10 cellular contexts compared by ENCODE assay signal in the genomic region with DNA sequence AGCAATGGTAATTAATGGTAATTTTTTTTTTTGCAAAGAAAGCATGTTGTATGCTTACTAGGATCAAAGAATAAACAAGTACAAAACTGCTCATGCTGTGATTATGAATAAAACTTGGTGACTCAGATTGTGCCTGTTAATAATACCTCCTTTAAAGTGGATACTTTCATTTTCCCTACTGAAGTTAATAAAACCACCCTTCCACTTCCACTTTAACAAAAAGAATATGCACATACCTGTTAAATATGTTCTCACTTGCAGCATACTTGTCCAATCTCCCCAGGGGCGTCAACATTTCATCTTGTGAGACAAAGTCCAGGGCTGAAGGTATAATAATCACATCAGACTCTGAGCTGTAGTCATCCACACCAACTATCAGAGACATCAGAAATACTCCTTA. TPM values are rescaled to one million over a fixed set of nuclear protein-coding genes. Genes with fewer than 3 reads are reported as not detected.
DNase-seq lines count a peak whose midpoint lies in the region; ATAC-seq and TF ChIP-seq lines count a peak whose summit lies in the region.
"Had no signal": no experiment of that assay in that cellular context is flagged by ENCODE, and none has a peak within 500 bp of the region (broad histone marks: within the 10 kb centered on the region; RNA-seq: fewer than 3 reads in every experiment).

No MANE protein-coding gene starts in this region.

- no peak for TF ChIP-seq EP300 in transverse colon (IDR thresholded peaks at IDR 0.05; ENCODE audit: low read depth)

- H3K36me3 ChIP-seq in cardiac muscle cell (peaks cover 20% of the 10 kb centered on the region), transverse colon (peaks cover 0 to 2% (median 0%) of the 10 kb centered on the region in 4 donors)
- no peaks in the 10 kb centered on the region for H3K36me3 ChIP-seq in CD8-positive, alpha-beta T cell (ENCODE audit: insufficient read depth, low read length)

- ATAC-seq in Right ventricle myocardium superior (ENCODE audit: poor library complexity) (no peak), HG03457 (IDR thresholded peaks at IDR 0.05; ENCODE audit: unreplicated experiment) (peak; percentile 68), esophagus mucosa (peak; percentile 76)
- ATAC-seq in CD8-positive, alpha-beta T cell, result no peak

- in situ Hi-C loops in transverse colon (cut with MboI; ENCODE audit: low pct_ligation_motif_present in 1 of 4, low pct_unique_long_range_greater_than_20kb in 1 of 4, low sequenced_read_pairs in 3 of 4), result no loop called here

- peaks cover 14% of the 10 kb centered on the region for H3K9me3 Mint-ChIP-seq in CD8-positive, alpha-beta T cell

- H3K27me3 ChIP-seq in cardiac muscle cell (no peaks in the 10 kb centered on the region), transverse colon (no peaks in the 10 kb centered on the region)
- H3K27me3 ChIP-seq in CD8-positive, alpha-beta T cell (ENCODE audit: insufficient read depth, low read length), result no peaks in the 10 kb centered on the region

- H3K27me3 Mint-ChIP-seq in CD8-positive, alpha-beta T cell (ENCODE audit: low read depth), result no peaks in the 10 kb centered on the region

- CTCF ChIA-PET in CD8-positive, alpha-beta T cell (lab: Charles Lee), result interaction anchor here (0.8 kb wide), 1 partner anchor 17 kb away, joined by 3 read pairs; no protein-coding TSS in a partner anchor

- peak overlapping the region; percentile 37 for H3K27ac ChIP-seq in cardiac muscle cell
- H3K27ac ChIP-seq in transverse colon, result peak overlapping the region; percentile 1 to 38 (median 8)
- no peak overlapping the region for H3K27ac ChIP-seq in CD8-positive, alpha-beta T cell (ENCODE audit: low read depth, low read length)

- H3K4me1 Mint-ChIP-seq in CD8-positive, alpha-beta T cell (ENCODE audit: low read depth), result peaks cover 21% of the 10 kb centered on the region

- no peak overlapping the region for H3K4me3 Mint-ChIP-seq in CD8-positive, alpha-beta T cell

- TF ChIP-seq POLR2A in transverse colon (IDR thresholded peaks at IDR 0.05), result no peak

- intact Hi-C loops in Right ventricle myocardium superior (cut with DNase I), result no loop called here
- intact Hi-C loops in transverse colon (cut with DNase I; ENCODE audit: low total_unique reads), result no loop called here
- intact Hi-C loops in CD8-positive, alpha-beta T cell (cut with DNase I, micrococcal nuclease), result no loop called here

- H3K4me1 ChIP-seq in cardiac muscle cell (ENCODE audit: low read depth) (peaks cover 13% of the 10 kb centered on the region), transverse colon (peaks cover 8 to 29% (median 19%) of the 10 kb centered on the region in 4 donors)
- no peaks in the 10 kb centered on the region for H3K4me1 ChIP-seq in CD8-positive, alpha-beta T cell (ENCODE audit: insufficient read depth, low read length)

- POLR2A ChIA-PET in CD8-positive, alpha-beta T cell (lab: Charles Lee), result no interaction called here

- no peak for DNase-seq in cardiac muscle cell (ENCODE audit: low read depth in 1 of 2, low spot score in 1 of 2)
- DNase-seq in Right ventricle myocardium superior, result no peak
- peak; percentile 17 for DNase-seq in transverse colon
- DNase-seq in CD1c-positive myeloid dendritic cell (ENCODE audit: extremely low spot score), result no peak
- no peak for DNase-seq in NCI-H2029 treated with DMSO at 0.1 percent for 48 hours (lab: John Stamatoyannopoulos, UW)
- DNase-seq in CD8-positive, alpha-beta T cell, result no peak
- DNase-seq: KG1, RPMI8226 had no signal

- 0 to 42% methylated on average over 1 of the region's 1 CpG for WGBS in transverse colon (ENCODE audit: low coverage in 1 of 2), 2 donors

- no peaks in the 10 kb centered on the region for H3K9me3 ChIP-seq in cardiac muscle cell (ENCODE audit: low read depth)
- H3K9me3 ChIP-seq in transverse colon, result peaks cover 0 to 10% of the 10 kb centered on the region in 2 donors
- H3K9me3 ChIP-seq in CD8-positive, alpha-beta T cell (ENCODE audit: low read length), result no peaks in the 10 kb centered on the region

- H3K27ac Mint-ChIP-seq in CD8-positive, alpha-beta T cell, result no peak overlapping the region

- TF ChIP-seq CTCF in cardiac muscle cell (IDR thresholded peaks at IDR 0.05; ENCODE audit: low read depth, low read length), result no peak
- no peak for TF ChIP-seq CTCF in transverse colon (IDR thresholded peaks at IDR 0.05)
- TF ChIP-seq CTCF in CD8-positive, alpha-beta T cell (IDR thresholded peaks at IDR 0.05), result no peak

- H3K36me3 Mint-ChIP-seq in CD8-positive, alpha-beta T cell, result peaks cover 50% of the 10 kb centered on the region

- H3K4me3 ChIP-seq in cardiac muscle cell (no peak overlapping the region), transverse colon (no peak overlapping the region)
- H3K4me3 ChIP-seq in CD8-positive, alpha-beta T cell (ENCODE audit: low read depth, low read length), result no peak overlapping the region

RNA-seq across cellular contexts. Expression of a gene that starts 19.6 kb away (rescaled TPM):
- total RNA-seq in cardiac muscle cell, result 58.7 and 75.1 TPM in 2 replicates
- 34.3 and 36.5 TPM in 2 replicates for polyA plus RNA-seq in cardiac muscle cell
- total RNA-seq in Right ventricle myocardium superior, result 55.4 TPM
- total RNA-seq in esophagus mucosa, result 164 TPM
- 100 to 1,000 TPM in 1 of 4 donors, 10 to 100 TPM in 3; 46.0 to 163 (median 79.2) TPM for total RNA-seq in transverse colon
- total RNA-seq in CD8-positive, alpha-beta T cell, result 10 to 100 TPM; 35.1 to 40.1 TPM

Comparison
In these comparisons a context has a peak if more than half of its experiments do, and no peak if none do; other contexts are left out.
1. ATAC-seq: peak in HG03457 (single experiment) and esophagus mucosa (single experiment); none in Right ventricle myocardium superior (single experiment) and CD8-positive, alpha-beta T cell (single experiment).